17 cellular contexts compared by ENCODE assay signal in the genomic region with DNA sequence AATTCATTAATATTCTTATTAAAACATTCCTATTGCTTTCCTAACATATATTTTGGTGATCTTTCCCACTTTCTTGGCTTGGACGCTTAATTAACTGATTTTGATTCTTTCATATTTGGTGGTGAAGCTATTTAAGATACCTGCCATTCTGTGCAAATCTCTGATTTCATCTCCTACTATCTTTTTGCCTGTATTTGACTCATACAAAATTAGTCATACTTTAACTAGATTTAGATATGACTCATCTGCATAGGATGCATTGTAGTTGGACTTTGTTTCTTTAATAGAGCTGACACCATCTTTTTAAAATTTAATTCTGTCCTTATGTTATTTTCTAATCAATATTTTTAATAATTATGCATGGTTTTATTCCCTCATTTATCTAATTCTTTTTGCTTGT.
DNase-seq lines count a peak whose midpoint lies in the region; ATAC-seq, FAIRE-seq and TF ChIP-seq lines count a peak whose summit lies in the region.
"Had no signal": no experiment of that assay in that cellular context is flagged by ENCODE, and none has a peak within 500 bp of the region (broad histone marks: within the 10 kb centered on the region; RNA-seq: fewer than 3 reads in every experiment).

No MANE protein-coding gene starts in this region.

- H3K36me3 Mint-ChIP-seq in activated T-cell treated with anti-CD3 and anti-CD28 coated beads, Interleukin-2, amount 50 U/mL, for 4 hours (ENCODE audit: insufficient read depth): no peaks in the 10 kb centered on the region

- no peaks in the 10 kb centered on the region for H3K4me1 Mint-ChIP-seq in activated T-cell treated with anti-CD3 and anti-CD28 coated beads, Interleukin-2, amount 50 U/mL, for 4 hours (ENCODE audit: low read depth)

- no peak overlapping the region for H3K4me3 Mint-ChIP-seq in activated T-cell treated with anti-CD3 and anti-CD28 coated beads, Interleukin-2, amount 50 U/mL, for 4 hours

- ATAC-seq in activated T-cell treated with anti-CD3 and anti-CD28 coated beads, Interleukin-2, amount 50 U/mL, for 4 hours: peak; percentile 58 to 67
- ATAC-seq: esophagus mucosa had no signal

- in situ Hi-C loops in brain microvascular endothelial cell (cut with HindIII; ENCODE audit: low pct_ligation_motif_present, low sequenced_read_pairs): no loop called here

- TF ChIP-seq CTCF in epithelial cell of proximal tubule (conservative IDR thresholded peaks at IDR 0.05; ENCODE audit: low read depth, low read length) (no peak), brain microvascular endothelial cell (IDR thresholded peaks at IDR 0.05; ENCODE audit: low read depth, low read length, missing control alignments) (no peak)

- H3K27me3 Mint-ChIP-seq in activated T-cell treated with anti-CD3 and anti-CD28 coated beads, Interleukin-2, amount 50 U/mL, for 4 hours (ENCODE audit: low read depth): peaks cover 5% of the 10 kb centered on the region

- no peak overlapping the region for H3K27ac ChIP-seq in brain microvascular endothelial cell
- H3K27ac ChIP-seq: cardiac muscle cell, sigmoid colon, thoracic aorta had no signal

- no peaks in the 10 kb centered on the region for H3K36me3 ChIP-seq in brain microvascular endothelial cell (replicated peaks)
- H3K36me3 ChIP-seq: cardiac muscle cell, sigmoid colon, thoracic aorta had no signal

- H3K9me3 Mint-ChIP-seq in activated T-cell treated with anti-CD3 and anti-CD28 coated beads, Interleukin-2, amount 50 U/mL, for 4 hours: no peaks in the 10 kb centered on the region

- no peaks in the 10 kb centered on the region for H3K27me3 ChIP-seq in brain microvascular endothelial cell (replicated peaks)
- H3K27me3 ChIP-seq: cardiac muscle cell, sigmoid colon had no signal

- no peak for FAIRE-seq in urothelium cell line (lab: Jason Lieb, UNC)

- H3K4me3 ChIP-seq in epithelial cell of proximal tubule (ENCODE audit: low read depth, low read length): no peak overlapping the region
- no peak overlapping the region for H3K4me3 ChIP-seq in brain microvascular endothelial cell (ENCODE audit: low read depth, low read length)
- H3K4me3 ChIP-seq: cardiac muscle cell, sigmoid colon, thoracic aorta had no signal

- DNase-seq in activated T-cell treated with anti-CD3 and anti-CD28 coated beads, Interleukin-2, amount 50 U/mL, for 4 hours: no peak
- DNase-seq in activated T-cell treated with anti-CD3 and anti-CD28 coated beads, Interleukin-2, amount 50 U/mL, for 1 hour: no peak
- DNase-seq in LHCN-M2 (ENCODE audit: low read depth) (peak; percentile 53), epithelial cell of proximal tubule (ENCODE audit: low read depth) (peak; percentile 13), urothelium cell line (ENCODE audit: low spot score) (peak; percentile 36), globus pallidus (ENCODE audit: low spot score) (no peak), brain microvascular endothelial cell (no peak), NCI-H774 (lab: John Stamatoyannopoulos, UW) (no peak)
- DNase-seq: activated T-cell treated with anti-CD3 and anti-CD28 coated beads for 4 hours, islet precursor cell, NCI-H1092, NCI-H446, SHP77 treated with DMSO at 0.1 percent for 48 hours, sigmoid colon had no signal

Comparison
In these comparisons a context has a peak if more than half of its experiments do, and no peak if none do; other contexts are left out.
1. DNase-seq: peak in LHCN-M2 (single experiment), epithelial cell of proximal tubule (single experiment) and urothelium cell line (single experiment); none in activated T-cell treated with anti-CD3 and anti-CD28 coated beads, Interleukin-2, amount 50 U/mL, for 4 hours (single experiment), activated T-cell treated with anti-CD3 and anti-CD28 coated beads, Interleukin-2, amount 50 U/mL, for 1 hour (single experiment), globus pallidus (single experiment), brain microvascular endothelial cell (single experiment) and NCI-H774 (single experiment).